1 cellular context compared by ENCODE assay signal in genomic region chr6:42402184-42402583, GRCh38.
TF ChIP-seq lines count a peak whose summit lies in the region.

No MANE protein-coding gene starts in this region.

TF ChIP-seq in GM12878, 131 proteins besides CTCF, POLR2A, EP300 and RAD21 (continued from another document and continues in another):
- no peak for TF ChIP-seq ELK1 (IDR thresholded peaks at IDR 0.05; ENCODE audit: low read depth, low read length)
- TF ChIP-seq BCL11A (IDR thresholded peaks at IDR 0.05; ENCODE audit: low read depth, low read length) = peak; percentile 99
- peak; percentile 84 for TF ChIP-seq MLLT1 (IDR thresholded peaks at IDR 0.05)
- TF ChIP-seq RUNX3 (IDR thresholded peaks at IDR 0.05; ENCODE audit: low read length) = peak; percentile 99
- 0 out of 2 replicates have a peak, but pooled peaks have one; percentile 7 for TF ChIP-seq MEF2A (IDR thresholded peaks at IDR 0.05; ENCODE audit: insufficient read depth, low read depth, low read length)
- 0 out of 2 replicates have a peak, but pooled peaks have one; percentile 40 for TF ChIP-seq MXI1 (IDR thresholded peaks at IDR 0.05; ENCODE audit: low read depth, low read length)
- TF ChIP-seq TAF1 (IDR thresholded peaks at IDR 0.05; ENCODE audit: borderline replicate concordance, low read depth, low read length) = 0 out of 2 replicates have a peak, but pooled peaks have one; percentile 18
- TF ChIP-seq ZNF687 (IDR thresholded peaks at IDR 0.05) = no peak
- TF ChIP-seq ATF2 (IDR thresholded peaks at IDR 0.05; ENCODE audit: low read length) = peak; percentile 91
- TF ChIP-seq ZBED1 (IDR thresholded peaks at IDR 0.05; ENCODE audit: borderline replicate concordance) = peak; percentile 82; the same call in 1 of the 2 replicates
- TF ChIP-seq HDAC6 (IDR thresholded peaks at IDR 0.05; ENCODE audit: unreplicated experiment) = no peak
- no peak for TF ChIP-seq CHD4 (IDR thresholded peaks at IDR 0.05)
- TF ChIP-seq ETV6 (conservative IDR thresholded peaks at IDR 0.05 in 1 of 2, IDR thresholded peaks at IDR 0.05 in 1 of 2; ENCODE audit: borderline replicate concordance in 1 of 2, low read depth in 1 of 2) = peak in 1 of 2 experiments; percentile 74; a peak in 2 of 4 replicates
- TF ChIP-seq CUX1 (IDR thresholded peaks at IDR 0.05; ENCODE audit: insufficient replicate concordance, low read depth, low read length) = no peak
- TF ChIP-seq POU2F2 (IDR thresholded peaks at IDR 0.05; ENCODE audit: borderline replicate concordance, low read depth, low read length) = peak; percentile 91; the same call in 2 of the 3 replicates
- TF ChIP-seq GATAD2B (conservative IDR thresholded peaks at IDR 0.05; ENCODE audit: low read depth) = peak; percentile 76
- TF ChIP-seq ATF7 (IDR thresholded peaks at IDR 0.05; ENCODE audit: low read depth) = peak; percentile 76
- no peak for TF ChIP-seq SIN3A (IDR thresholded peaks at IDR 0.05; ENCODE audit: low read depth, low read length)
- peak in 1 of 2 experiments; percentile 65; a peak in 2 of 4 replicates for TF ChIP-seq SRF (IDR thresholded peaks at IDR 0.05; ENCODE audit: low read depth in 2 of 2, low read length in 2 of 2)
- TF ChIP-seq DPF2 (IDR thresholded peaks at IDR 0.05) = peak; percentile 98
- TF ChIP-seq EED (IDR thresholded peaks at IDR 0.05; ENCODE audit: low read depth) = peak; percentile 96
- TF ChIP-seq POLR2AphosphoS5 (IDR thresholded peaks at IDR 0.05; ENCODE audit: low read length) = no peak
- TF ChIP-seq SUZ12 (IDR thresholded peaks at IDR 0.05; ENCODE audit: unreplicated experiment) = no peak
- TF ChIP-seq ZNF217 (IDR thresholded peaks at IDR 0.05) = peak; percentile 98
- no peak for TF ChIP-seq REST (IDR thresholded peaks at IDR 0.05; ENCODE audit: low read depth, low read length)
- peak; percentile 96 for TF ChIP-seq NFIC (IDR thresholded peaks at IDR 0.05; ENCODE audit: low read depth, low read length)
- peak; percentile 96 for TF ChIP-seq PAX5 (IDR thresholded peaks at IDR 0.05; ENCODE audit: borderline replicate concordance, low read depth, low read length)
- TF ChIP-seq IKZF1 (conservative IDR thresholded peaks at IDR 0.05) = peak; percentile 82
- TF ChIP-seq STAT3 (IDR thresholded peaks at IDR 0.05; ENCODE audit: low read depth, low read length) = 0 out of 2 replicates have a peak, but pooled peaks have one; percentile 32
- peak; percentile 97 for TF ChIP-seq FOXM1 (IDR thresholded peaks at IDR 0.05; ENCODE audit: low read depth, low read length)
- TF ChIP-seq CBFB (IDR thresholded peaks at IDR 0.05; ENCODE audit: low read depth) = peak; percentile 89
- peak; percentile 59 for TF ChIP-seq ZNF24 (IDR thresholded peaks at IDR 0.05)
- peak; percentile 66; the same call in 1 of the 2 replicates for TF ChIP-seq NBN (IDR thresholded peaks at IDR 0.05)
- TF ChIP-seq PML (IDR thresholded peaks at IDR 0.05; ENCODE audit: low read length) = no peak
- peak; percentile 87 for TF ChIP-seq NR2F1 (conservative IDR thresholded peaks at IDR 0.05)
- TF ChIP-seq MAX (IDR thresholded peaks at IDR 0.05; ENCODE audit: low read depth, low read length) = no peak
- TF ChIP-seq RELB (IDR thresholded peaks at IDR 0.05; ENCODE audit: low read depth) = peak; percentile 82; the same call in 1 of the 2 replicates
- TF ChIP-seq ZNF274 (IDR thresholded peaks at IDR 0.05; ENCODE audit: insufficient read depth, insufficient read length) = no peak
